In the genomic region with DNA sequence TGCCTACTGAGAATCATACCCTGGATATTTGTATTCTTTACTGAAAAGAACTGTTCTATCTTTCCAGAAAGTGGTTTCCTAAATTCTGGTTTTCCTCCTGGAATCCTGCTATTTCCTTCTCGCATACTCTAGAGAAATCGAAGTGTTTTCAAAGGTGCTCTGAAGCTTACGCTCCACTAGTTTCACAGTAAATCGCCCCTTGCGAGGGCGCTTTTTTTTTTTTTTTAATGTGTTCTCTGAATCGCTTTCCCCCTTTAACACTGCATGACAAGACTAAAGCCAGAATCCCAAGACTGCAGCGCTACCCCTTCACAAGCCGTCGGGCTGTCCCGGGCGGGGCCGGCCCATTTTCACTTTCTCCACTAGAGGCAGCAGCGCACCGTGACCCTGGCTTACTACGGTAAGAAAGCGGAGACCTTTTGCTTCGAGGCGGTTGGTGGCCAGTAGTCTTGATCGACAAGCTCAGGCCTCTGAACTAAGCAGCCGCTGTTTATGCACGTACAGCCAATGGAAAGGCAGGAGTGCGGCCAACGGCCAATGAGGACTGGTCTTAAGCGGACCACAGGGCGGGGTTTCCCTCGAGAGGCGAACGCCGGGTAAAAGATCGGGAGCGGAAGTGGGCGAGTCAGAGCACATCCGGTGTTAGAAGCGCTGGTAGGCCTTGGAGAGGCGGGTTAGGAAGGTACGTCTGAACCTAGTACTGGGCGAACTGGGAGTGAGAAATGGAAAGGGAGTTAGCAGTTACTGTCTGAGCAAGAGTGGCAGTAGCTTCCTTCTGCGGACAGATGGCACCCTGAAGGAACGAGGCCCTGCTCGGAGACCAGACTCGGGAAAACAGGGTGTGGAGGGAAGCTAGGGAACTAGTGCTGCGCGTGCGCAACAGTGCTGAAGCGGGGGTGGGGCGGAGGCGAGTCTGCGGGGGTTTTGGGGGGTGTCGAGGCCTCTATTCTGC, we compare ENCODE assay signal across 8 cellular contexts. TPM values are rescaled to one million over a fixed set of nuclear protein-coding genes. Genes with fewer than 3 reads are reported as not detected.
DNase-seq lines count a peak whose midpoint lies in the region; ATAC-seq and TF ChIP-seq lines count a peak whose summit lies in the region.

A gene with protein sequence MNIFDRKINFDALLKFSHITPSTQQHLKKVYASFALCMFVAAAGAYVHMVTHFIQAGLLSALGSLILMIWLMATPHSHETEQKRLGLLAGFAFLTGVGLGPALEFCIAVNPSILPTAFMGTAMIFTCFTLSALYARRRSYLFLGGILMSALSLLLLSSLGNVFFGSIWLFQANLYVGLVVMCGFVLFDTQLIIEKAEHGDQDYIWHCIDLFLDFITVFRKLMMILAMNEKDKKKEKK (plus strand): TSS at position 628 of the 952 bp plus-strand sequence. CDS start 10,937 bp downstream, outside the sequence.

- peaks cover 0 to 6% (median 0%) of the 10 kb centered on the region in 5 donors for H3K27me3 Mint-ChIP-seq in naive thymus-derived CD4-positive, alpha-beta T cell

- peaks cover 31% of the 10 kb centered on the region for H3K36me3 ChIP-seq in DOHH2 (ENCODE audit: control insufficient read depth, low read length)
- peaks cover 0 to 9% (median 0%) of the 10 kb centered on the region in 3 experiments for H3K36me3 ChIP-seq in naive thymus-derived CD4-positive, alpha-beta T cell (ENCODE audit: control insufficient read depth in 2 of 3, insufficient read depth in 3 of 3, low read length in 3 of 3)

- H3K27ac Mint-ChIP-seq in naive thymus-derived CD4-positive, alpha-beta T cell: peak within 1 kb of the TSS; percentile 96 to 99 (median 98)

- H3K9me2 ChIP-seq in DOHH2 (replicated peaks; ENCODE audit: control insufficient read depth, low read length): no peaks in the 10 kb centered on the region

- peaks cover 0 to 9% (median 0%) of the 10 kb centered on the region in 11 donors for H3K9me3 Mint-ChIP-seq in naive thymus-derived CD4-positive, alpha-beta T cell

- H3K36me3 Mint-ChIP-seq in naive thymus-derived CD4-positive, alpha-beta T cell: peaks cover 0 to 20% (median 7%) of the 10 kb centered on the region in 5 donors

- H4K20me1 ChIP-seq in DOHH2 (ENCODE audit: control insufficient read depth, insufficient read depth, low read depth, low read length): peaks cover 28% of the 10 kb centered on the region

- DNase-seq in Kasumi-1 (lab: John Stamatoyannopoulos, UW) (peak; percentile 100), RPMI7951 (ENCODE audit: low read depth) (peak; percentile 100), fibroblast of gingiva (ENCODE audit: low read depth) (peak; percentile 100)
- peak; percentile 97 for DNase-seq in activated T-helper 1 cell treated with anti-CD3 and anti-CD28 coated beads, Interleukin-2, amount 50 U/mL, for 16 hours (ENCODE audit: low read depth in 1 of 2, low spot score in 1 of 2)
- peak; percentile 92 to 100 (median 99) for DNase-seq in naive thymus-derived CD4-positive, alpha-beta T cell
- DNase-seq in stimulated activated naive CD4-positive, alpha-beta T cell (lab: John Stamatoyannopoulos, UW): peak; percentile 93 to 99 (median 98)

- TF ChIP-seq CTCF in DOHH2 (IDR thresholded peaks at IDR 0.05; ENCODE audit: low read depth, low read length, poor library complexity, severe bottlenecking): peak; percentile 96

- intact Hi-C loops in naive thymus-derived CD4-positive, alpha-beta T cell (cut with micrococcal nuclease): loop anchor here (1.0 to 10.0 kb wide), 28 partner anchors 9 to 1307 kb away; a partner anchor contains a TSS

- POLR2A ChIA-PET in naive thymus-derived CD4-positive, alpha-beta T cell (lab: Charles Lee): interaction anchor here (0.5 to 2.5 kb wide), 51 partner anchors 9 to 1583 kb away, joined by 3 to 36 read pairs (median 4); a partner anchor contains a TSS

- H3K9me3 ChIP-seq in DOHH2 (ENCODE audit: control insufficient read depth, insufficient read depth, low read length): no peaks in the 10 kb centered on the region
- no peaks in the 10 kb centered on the region for H3K9me3 ChIP-seq in naive thymus-derived CD4-positive, alpha-beta T cell (ENCODE audit: control insufficient read depth in 2 of 3, low read length in 3 of 3)

- peaks cover 46% of the 10 kb centered on the region for H3K79me2 ChIP-seq in DOHH2 (ENCODE audit: control insufficient read depth, low read length)

- peak within 1 kb of the TSS; percentile 82 for H3K27ac ChIP-seq in DOHH2 (ENCODE audit: low read depth, low read length)
- peak within 1 kb of the TSS; percentile 96 for H3K27ac ChIP-seq in naive thymus-derived CD4-positive, alpha-beta T cell (ENCODE audit: low read depth, low read length)

- H3K27me3 ChIP-seq in DOHH2 (ENCODE audit: control insufficient read depth, low read length): no peaks in the 10 kb centered on the region
- no peaks in the 10 kb centered on the region for H3K27me3 ChIP-seq in naive thymus-derived CD4-positive, alpha-beta T cell (ENCODE audit: control insufficient read depth in 2 of 2, insufficient read depth in 2 of 2, low read length in 2 of 2)

- H3K4me3 Mint-ChIP-seq in naive thymus-derived CD4-positive, alpha-beta T cell: peak within 1 kb of the TSS; percentile 91 to 98 (median 94)

- peak; percentile 94 for ATAC-seq in GM21825 (IDR thresholded peaks at IDR 0.05; ENCODE audit: unreplicated experiment)
- peak; percentile 92 for ATAC-seq in naive thymus-derived CD4-positive, alpha-beta T cell

- peaks cover 27% of the 10 kb centered on the region for H3K4me1 ChIP-seq in DOHH2 (ENCODE audit: control insufficient read depth, low read length)
- peaks cover 27 to 37% of the 10 kb centered on the region in 2 donors for H3K4me1 ChIP-seq in naive thymus-derived CD4-positive, alpha-beta T cell (ENCODE audit: control insufficient read depth in 2 of 2, insufficient read depth in 2 of 2, low read length in 2 of 2)

- peak within 1 kb of the TSS; percentile 80 for H3K4me2 ChIP-seq in DOHH2 (ENCODE audit: low read length)

- CTCF ChIA-PET in naive thymus-derived CD4-positive, alpha-beta T cell (lab: Charles Lee): interaction anchor here (0.6 to 2.2 kb wide), 26 partner anchors 11 to 371 kb away, joined by 3 to 28 read pairs (median 4); a partner anchor contains a TSS

- peak within 1 kb of the TSS; percentile 77 for H3K4me3 ChIP-seq in DOHH2 (ENCODE audit: low read length)
- peak within 1 kb of the TSS; percentile 80 for H3K4me3 ChIP-seq in naive thymus-derived CD4-positive, alpha-beta T cell (ENCODE audit: low read length)

- no peaks in the 10 kb centered on the region for H3F3A ChIP-seq in DOHH2 (ENCODE audit: control insufficient read depth, insufficient read depth)

- peaks cover 25 to 49% (median 36%) of the 10 kb centered on the region in 7 donors for H3K4me1 Mint-ChIP-seq in naive thymus-derived CD4-positive, alpha-beta T cell

RNA-seq across cellular contexts. Expression of the gene that starts here (rescaled TPM):
- total RNA-seq in RPMI7951 (2014; rRNA removed; shearing (Covaris generic)): 653 and 692 TPM in 2 replicates
- total RNA-seq in naive thymus-derived CD4-positive, alpha-beta T cell: 100 to 1,000 TPM; 307 to 432 (median 381) TPM
- 100 to 1,000 TPM; 835 to 916 TPM for polyA plus RNA-seq in naive thymus-derived CD4-positive, alpha-beta T cell

Comparison
In these comparisons a context has a peak if more than half of its experiments do, and no peak if none do; other contexts are left out.
1. Peak in every context shown above with its lines: DNase-seq, ATAC-seq, H3K4me3 ChIP-seq and H3K27ac ChIP-seq.